Comparison of ENCODE assay signal across 10 cellular contexts in genomic region chr3:124731760-124732159, GRCh38. TPM values are rescaled to one million over a fixed set of nuclear protein-coding genes. Genes with fewer than 3 reads are reported as not detected.
DNase-seq lines count a peak whose midpoint lies in the region; ATAC-seq, FAIRE-seq and TF ChIP-seq lines count a peak whose summit lies in the region.
"Had no signal": no experiment of that assay in that cellular context is flagged by ENCODE, and none has a peak within 500 bp of the region (broad histone marks: within the 10 kb centered on the region; RNA-seq: fewer than 3 reads in every experiment).

No MANE protein-coding gene starts in this region.

- no peaks in the 10 kb centered on the region; the same call in 1 of the 2 replicates for H3K79me1 ChIP-seq in H1 (ENCODE audit: low read depth, low read length)

- FAIRE-seq in H1 (lab: Jason Lieb, UNC) = no peak

- H3K23me2 ChIP-seq in H1 (ENCODE audit: low read depth, low read length) = peaks cover 6% of the 10 kb centered on the region

- H3K36me3 Mint-ChIP-seq in activated naive CD4-positive, alpha-beta T cell treated with anti-CD3 and anti-CD28 coated beads, Interleukin-2, amount 10 ng/mL, durations not matched to agents 7 days and 5 days = peaks cover 11% of the 10 kb centered on the region
- H3K36me3 Mint-ChIP-seq in activated naive CD4-positive, alpha-beta T cell treated with anti-CD3 and anti-CD28 coated beads, Interleukin-2, amount 50 U/mL, for 72 hours = peaks cover 14 to 30% of the 10 kb centered on the region in 2 donors
- peaks cover 10 to 24% of the 10 kb centered on the region in 2 donors for H3K36me3 Mint-ChIP-seq in stimulated activated naive B cell treated with anti-CD40 and anti-IgM and Interleukin-4, amounts not matched to agents 10 μg/mL and 1 μg/mL and 100 μg/mL, for 72 hours

- no peak overlapping the region for H4K8ac ChIP-seq in H1 (ENCODE audit: extremely low read depth, insufficient read depth, low read length)

- H3K36me3 ChIP-seq in H1 (ENCODE audit: control insufficient read depth in 2 of 4, insufficient read depth in 4 of 4, low read length in 3 of 4) = peaks cover 0 to 22% (median 3%) of the 10 kb centered on the region in 4 experiments; a peak in 6 of 8 replicates
- H3K36me3 ChIP-seq in effector memory CD4-positive, alpha-beta T cell (ENCODE audit: control insufficient read depth, insufficient read depth, low read length) = peaks cover 7% of the 10 kb centered on the region

- H3K27ac Mint-ChIP-seq in activated naive CD4-positive, alpha-beta T cell treated with anti-CD3 and anti-CD28 coated beads, Interleukin-2, amount 10 ng/mL, durations not matched to agents 7 days and 5 days = peak overlapping the region; percentile 33
- no peak overlapping the region for H3K27ac Mint-ChIP-seq in activated naive CD4-positive, alpha-beta T cell treated with anti-CD3 and anti-CD28 coated beads, Interleukin-2, amount 50 U/mL, for 72 hours
- peak overlapping the region; percentile 14 for H3K27ac Mint-ChIP-seq in stimulated activated naive B cell treated with anti-CD40 and anti-IgM and Interleukin-4, amounts not matched to agents 10 μg/mL and 1 μg/mL and 100 μg/mL, for 72 hours

- no peak overlapping the region for H3K4ac ChIP-seq in H1 (replicated peaks; ENCODE audit: insufficient read length, low read depth, low read length)

- H3K14ac ChIP-seq in H1 (ENCODE audit: insufficient read length) = no peak overlapping the region

- no peaks in the 10 kb centered on the region for H3K9me3 ChIP-seq in H1 (ENCODE audit: insufficient read depth in 2 of 2, low read depth in 1 of 2, low read length in 1 of 2)
- H3K9me3 ChIP-seq in effector memory CD4-positive, alpha-beta T cell (ENCODE audit: control insufficient read depth, low read length) = no peaks in the 10 kb centered on the region

- H4K5ac ChIP-seq in H1 (ENCODE audit: insufficient read length, low read depth, low read length) = no peak overlapping the region

- no peak overlapping the region for H2BK20ac ChIP-seq in H1 (ENCODE audit: low read length)

- peaks cover 0 to 5% (median 0%) of the 10 kb centered on the region in 4 experiments; a peak in 1 of 7 replicates for H3K4me1 ChIP-seq in H1 (replicated peaks in 1 of 4; ENCODE audit: control insufficient read depth in 3 of 4, insufficient read depth in 4 of 4, low read length in 3 of 4)
- peaks cover 8% of the 10 kb centered on the region for H3K4me1 ChIP-seq in effector memory CD4-positive, alpha-beta T cell (ENCODE audit: control insufficient read depth, insufficient read depth, low read length, poor library complexity, severe bottlenecking)

- peak overlapping the region; percentile 81 to 85; a peak in 2 of 4 replicates for H3K4me2 ChIP-seq in H1 (ENCODE audit: insufficient read depth in 1 of 2, low read depth in 2 of 2, low read length in 2 of 2)

- H2AFZ ChIP-seq in H1 (ENCODE audit: low read length) = no peak overlapping the region

- 96% methylated on average over 4 of the region's 4 CpGs; no CpG with 5 or more reads in 1 of the 2 experiments for WGBS in H1 (ENCODE audit: extremely low coverage in 1 of 2, insufficient coverage in 1 of 2, insufficient read length in 1 of 2, insufficient replicate concordance in 2 of 2, low coverage in 1 of 2, low lambda C conversion rate in 2 of 2, missing lambda C conversion rate in 1 of 2), 2 experiments

- H2BK15ac ChIP-seq in H1 (ENCODE audit: low read length) = no peak overlapping the region

- H3K27me3 Mint-ChIP-seq in activated naive CD4-positive, alpha-beta T cell treated with anti-CD3 and anti-CD28 coated beads, Interleukin-2, amount 10 ng/mL, durations not matched to agents 7 days and 5 days = peaks cover 13% of the 10 kb centered on the region
- no peaks in the 10 kb centered on the region for H3K27me3 Mint-ChIP-seq in stimulated activated naive B cell treated with anti-CD40 and anti-IgM and Interleukin-4, amounts not matched to agents 10 μg/mL and 1 μg/mL and 100 μg/mL, for 72 hours

- peak overlapping the region; percentile 96 for H3K4me3 Mint-ChIP-seq in activated naive CD4-positive, alpha-beta T cell treated with anti-CD3 and anti-CD28 coated beads, Interleukin-2, amount 10 ng/mL, durations not matched to agents 7 days and 5 days
- H3K4me3 Mint-ChIP-seq in stimulated activated naive B cell treated with anti-CD40 and anti-IgM and Interleukin-4, amounts not matched to agents 10 μg/mL and 1 μg/mL and 100 μg/mL, for 72 hours = peak overlapping the region; percentile 99 to 100

- no peak overlapping the region; a peak in 1 of 8 replicates for H3K4me3 ChIP-seq in H1 (ENCODE audit: extremely low read depth in 1 of 4, insufficient read depth in 2 of 4, low read depth in 3 of 4, low read length in 4 of 4)
- no peak overlapping the region for H3K4me3 ChIP-seq in effector memory CD4-positive, alpha-beta T cell (ENCODE audit: insufficient read depth, low read depth, low read length, poor library complexity, severe bottlenecking)

- H3K18ac ChIP-seq in H1 (ENCODE audit: extremely low read depth, low read length) = no peak overlapping the region

- H3K27ac ChIP-seq in H1 (ENCODE audit: low read depth, low read length) = no peak overlapping the region
- no peak overlapping the region for H3K27ac ChIP-seq in effector memory CD4-positive, alpha-beta T cell (ENCODE audit: insufficient read depth, low read length, poor library complexity, severe bottlenecking)

- no peak for TF ChIP-seq POLR2A in H1 (IDR thresholded peaks at IDR 0.05; ENCODE audit: control extremely low read depth in 1 of 2, low read depth in 2 of 2, low read length in 2 of 2)

- no peak overlapping the region for H3K9ac ChIP-seq in H1 (replicated peaks in 1 of 4; ENCODE audit: extremely low read depth in 1 of 4, low read depth in 3 of 4, low read length in 3 of 4)

- H3K56ac ChIP-seq in H1 (replicated peaks; ENCODE audit: insufficient read length, low read depth, low read length) = no peak overlapping the region

- H4K20me1 ChIP-seq in H1 (replicated peaks in 1 of 2; ENCODE audit: control insufficient read depth in 1 of 2, insufficient read depth in 2 of 2, low read length in 2 of 2) = peaks cover 2 to 3% of the 10 kb centered on the region in 2 experiments

- H2BK5ac ChIP-seq in H1 (ENCODE audit: low read depth, low read length) = no peak overlapping the region

- CTCF ChIA-PET in activated naive CD4-positive, alpha-beta T cell treated with anti-CD3 and anti-CD28 coated beads, Interleukin-2, amount 10 ng/mL, durations not matched to agents 7 days and 5 days (lab: Charles Lee) = no interaction called here
- CTCF ChIA-PET in H1 (lab: Charles Lee; ENCODE audit: partially characterized antibody) = interaction anchor here (0.5 to 1.8 kb wide), 8 partner anchors 9 to 708 kb away, joined by 3 to 7 read pairs (median 3); no protein-coding TSS in a partner anchor

- H3K27me3 ChIP-seq in H1 (replicated peaks in 1 of 4; ENCODE audit: control insufficient read depth in 3 of 4, extremely low read depth in 1 of 4, insufficient read depth in 3 of 4, low read length in 3 of 4) = no peaks in the 10 kb centered on the region; a peak in 2 of 7 replicates
- H3K27me3 ChIP-seq in effector memory CD4-positive, alpha-beta T cell (replicated peaks; ENCODE audit: control insufficient read depth, insufficient read depth, low read length, poor library complexity, severe bottlenecking) = no peaks in the 10 kb centered on the region

- TF ChIP-seq EP300 in H1 (IDR thresholded peaks at IDR 0.05; ENCODE audit: borderline replicate concordance in 1 of 2, low read depth in 2 of 2, low read length in 2 of 2) = no peak

- no peak for TF ChIP-seq CTCF in H1 (IDR thresholded peaks at IDR 0.05; ENCODE audit: control extremely low read depth in 1 of 3, insufficient read depth in 1 of 3, low read depth in 1 of 3, low read length in 3 of 3)

- POLR2A ChIA-PET in H1 (lab: Charles Lee; ENCODE audit: partially characterized antibody) = interaction anchor here (1.0 to 5.5 kb wide), 5 partner anchors 8 to 177 kb away, joined by 3 to 50 read pairs (median 4); no protein-coding TSS in a partner anchor

- ATAC-seq in activated naive CD4-positive, alpha-beta T cell treated with anti-CD3 and anti-CD28 coated beads, Interleukin-2, amount 50 U/mL, for 72 hours = no peak
- ATAC-seq in stimulated activated naive B cell treated with anti-CD40 and anti-IgM and Interleukin-4, amounts not matched to agents 10 μg/mL and 1 μg/mL and 100 μg/mL, for 72 hours (replicated peaks) = no peak

- no peak overlapping the region for H2AK5ac ChIP-seq in H1 (ENCODE audit: low read depth, low read length)

- no peak overlapping the region for H2BK120ac ChIP-seq in H1 (replicated peaks; ENCODE audit: low read depth, low read length)

- TF ChIP-seq RAD21 in H1 (IDR thresholded peaks at IDR 0.05 in 1 of 2, conservative IDR thresholded peaks at IDR 0.05 in 1 of 2; ENCODE audit: low read depth in 2 of 2, low read length in 2 of 2) = no peak

- no peak overlapping the region for H3K23ac ChIP-seq in H1 (ENCODE audit: insufficient read length)

- H4K91ac ChIP-seq in H1 (replicated peaks; ENCODE audit: insufficient read length, low read length) = no peak overlapping the region

- H3K9me3 Mint-ChIP-seq in activated naive CD4-positive, alpha-beta T cell treated with anti-CD3 and anti-CD28 coated beads, Interleukin-2, amount 10 ng/mL, durations not matched to agents 7 days and 5 days = no peaks in the 10 kb centered on the region
- no peaks in the 10 kb centered on the region for H3K9me3 Mint-ChIP-seq in activated naive CD4-positive, alpha-beta T cell treated with anti-CD3 and anti-CD28 coated beads, Interleukin-2, amount 50 U/mL, for 72 hours
- no peaks in the 10 kb centered on the region for H3K9me3 Mint-ChIP-seq in stimulated activated naive B cell treated with anti-CD40 and anti-IgM and Interleukin-4, amounts not matched to agents 10 μg/mL and 1 μg/mL and 100 μg/mL, for 72 hours

- DNase-seq in activated naive CD4-positive, alpha-beta T cell treated with anti-CD3 and anti-CD28 coated beads, Interleukin-2, amount 10 ng/mL, durations not matched to agents 7 days and 5 days = no peak
- no peak for DNase-seq in activated naive CD4-positive, alpha-beta T cell treated with anti-CD3 and anti-CD28 coated beads, Interleukin-2, amount 50 U/mL, for 72 hours (ENCODE audit: low spot score in 2 of 2)
- DNase-seq in NCI-H2171 treated with DMSO at 0.1 percent for 48 hours (lab: John Stamatoyannopoulos, UW) (peak; percentile 75), H1 (ENCODE audit: low read depth in 1 of 2, low spot score in 2 of 2) (no peak), MV-4-11 (lab: John Stamatoyannopoulos, UW) (no peak), NAMALWA (ENCODE audit: low spot score) (no peak)
- DNase-seq in stimulated activated naive B cell treated with anti-CD40 and anti-IgM and Interleukin-4, amounts not matched to agents 10 μg/mL and 1 μg/mL and 100 μg/mL, for 72 hours = no peak
- DNase-seq in effector memory CD4-positive, alpha-beta T cell = no peak
- DNase-seq: activated CD4-positive, CD25-positive, alpha-beta regulatory T cell; islet precursor cell had no signal

- peaks cover 38% of the 10 kb centered on the region for H3K4me1 Mint-ChIP-seq in activated naive CD4-positive, alpha-beta T cell treated with anti-CD3 and anti-CD28 coated beads, Interleukin-2, amount 10 ng/mL, durations not matched to agents 7 days and 5 days
- peaks cover 14 to 32% of the 10 kb centered on the region in 2 donors for H3K4me1 Mint-ChIP-seq in stimulated activated naive B cell treated with anti-CD40 and anti-IgM and Interleukin-4, amounts not matched to agents 10 μg/mL and 1 μg/mL and 100 μg/mL, for 72 hours

- H2BK12ac ChIP-seq in H1 (ENCODE audit: low read depth, low read length) = no peak overlapping the region

- peaks cover 15 to 49% of the 10 kb centered on the region in 2 experiments for H3K79me2 ChIP-seq in H1 (ENCODE audit: control insufficient read depth in 1 of 2, insufficient read depth in 2 of 2, low read length in 2 of 2)

RNA-seq across cellular contexts. Expression of gene UMPS, which starts 1.5 kb away (rescaled TPM):
- total RNA-seq in activated naive CD4-positive, alpha-beta T cell treated with anti-CD3 and anti-CD28 coated beads, Interleukin-2, amount 50 U/mL, for 72 hours = 10 to 100 TPM; 32.2 to 45.6 TPM
- 55.8 and 59.0 TPM in 2 replicates for total RNA-seq in H1 (2021; fragmentation: NEBNext Ultra II Directional; extraction: Animal tissue kit (Norgen Biotek cat#: 25700))
- 21.4 and 32.8 TPM in 2 replicates for polyA plus RNA-seq in H1 (2011; rRNA removed)
- 29.2 TPM for polyA plus RNA-seq in H1 (2011; cell fraction: cytosol; rRNA removed)
- 14.2 TPM for polyA plus RNA-seq in H1 (2011; cell fraction: nucleus; rRNA removed)
- 40.7 to 48.2 TPM (median 46.3 TPM) in 4 replicates for polyA plus RNA-seq in H1 (2012, experiment 1 of 2)
- polyA plus RNA-seq in H1 (2012, experiment 2 of 2) = 8.8 TPM
- polyA plus RNA-seq in H1 (2013, experiment 1 of 2) = 23.5 TPM
- 22.8 TPM for polyA plus RNA-seq in H1 (2013, experiment 2 of 2)
- polyA minus RNA-seq in H1 (2011; rRNA and poly(A)+ RNA removed) = 36.1 and 46.9 TPM in 2 replicates
- 48.1 TPM for polyA minus RNA-seq in H1 (2011; cell fraction: cytosol; rRNA and poly(A)+ RNA removed)
- 31.1 TPM for polyA minus RNA-seq in H1 (2011; cell fraction: nucleus; rRNA and poly(A)+ RNA removed)

Comparison
In these comparisons a context has a peak if more than half of its experiments do, and no peak if none do; other contexts are left out.
1. H3K27ac Mint-ChIP-seq: peak in activated naive CD4-positive, alpha-beta T cell treated with anti-CD3 and anti-CD28 coated beads, Interleukin-2, amount 10 ng/mL, durations not matched to agents 7 days and 5 days (single experiment) and stimulated activated naive B cell treated with anti-CD40 and anti-IgM and Interleukin-4, amounts not matched to agents 10 μg/mL and 1 μg/mL and 100 μg/mL, for 72 hours (single experiment); none in activated naive CD4-positive, alpha-beta T cell treated with anti-CD3 and anti-CD28 coated beads, Interleukin-2, amount 50 U/mL, for 72 hours (0 of 2).